In genomic region chr21:33948096-33948950, GRCh38 we compare ENCODE assay signal across 8 cellular contexts.
A peak's percentile ranks its signal among the peaks of the same experiment; 100 is the strongest.
DNase-seq lines count a peak whose midpoint lies in the region; ATAC-seq and TF ChIP-seq lines count a peak whose summit lies in the region.

No MANE protein-coding gene starts in this region.

- H3K27ac Mint-ChIP-seq in effector memory CD8-positive, alpha-beta T cell = peak overlapping the region; percentile 98 to 99

- no peaks in the 10 kb centered on the region for H3K27me3 Mint-ChIP-seq in effector memory CD8-positive, alpha-beta T cell

- H3K27me3 ChIP-seq in mucosa of rectum (ENCODE audit: control insufficient read depth in 2 of 2, insufficient read depth in 2 of 2, low read length in 2 of 2) = no peaks in the 10 kb centered on the region

- H3K4me1 ChIP-seq in mucosa of rectum (ENCODE audit: control insufficient read depth in 2 of 2, insufficient read depth in 2 of 2, low read length in 2 of 2) = peaks cover 8 to 16% of the 10 kb centered on the region in 2 donors

- ATAC-seq in GM19043 (IDR thresholded peaks at IDR 0.05; ENCODE audit: low read depth, unreplicated experiment) = peak; percentile 53
- ATAC-seq in HG03354 (IDR thresholded peaks at IDR 0.05; ENCODE audit: poor library complexity, severe bottlenecking, unreplicated experiment) = peak; percentile 65
- ATAC-seq in effector memory CD8-positive, alpha-beta T cell (replicated peaks) = peak; percentile 65

- peaks cover 50% of the 10 kb centered on the region for H3K36me3 Mint-ChIP-seq in effector memory CD8-positive, alpha-beta T cell (ENCODE audit: insufficient read depth)

- H3K9me3 ChIP-seq in mucosa of rectum (ENCODE audit: control insufficient read depth in 2 of 2, low read length in 2 of 2) = no peaks in the 10 kb centered on the region

- H3K27ac ChIP-seq in mucosa of rectum (ENCODE audit: low read depth in 2 of 2, low read length in 2 of 2) = peak overlapping the region; percentile 74 to 89

- no peaks in the 10 kb centered on the region for H3K9me3 Mint-ChIP-seq in effector memory CD8-positive, alpha-beta T cell

- H3K4me1 Mint-ChIP-seq in effector memory CD8-positive, alpha-beta T cell (ENCODE audit: low read depth in 2 of 2) = peaks cover 61 to 70% of the 10 kb centered on the region in 2 donors

- H3K4me3 ChIP-seq in AG10803 (ENCODE audit: low read length) = peak overlapping the region; percentile 38
- peak overlapping the region; percentile 0 to 63 for H3K4me3 ChIP-seq in mucosa of rectum (ENCODE audit: low read length in 2 of 2)

- H3K4me3 Mint-ChIP-seq in effector memory CD8-positive, alpha-beta T cell = peak overlapping the region; percentile 84 to 85

- DNase-seq in AG10803 (ENCODE audit: low read depth) (peak; percentile 39), NCI-H748 treated with DMSO at 0.1 percent for 48 hours (lab: John Stamatoyannopoulos, UW) (peak; percentile 89)
- peak; percentile 57 to 64 for DNase-seq in activated CD8-positive, alpha-beta memory T cell treated with anti-CD3 and anti-CD28 coated beads for 4 hours (ENCODE audit: low read depth in 2 of 2)
- DNase-seq in effector memory CD8-positive, alpha-beta T cell = peak; percentile 80 to 83 (median 80)
- DNase-seq in stimulated activated CD8-positive, alpha-beta memory T cell treated with anti-CD3 and anti-CD28 coated beads, Interleukin-7, amount 100 ng/mL, for 4 hours (ENCODE audit: low read depth in 2 of 2) = peak; percentile 69 to 72

- H3K36me3 ChIP-seq in mucosa of rectum (ENCODE audit: control insufficient read depth in 2 of 2, insufficient read depth in 2 of 2, low read length in 2 of 2) = no peaks in the 10 kb centered on the region

- peak overlapping the region in 1 of 2 donors; percentile 56 for H3K9ac ChIP-seq in mucosa of rectum (ENCODE audit: low read depth in 1 of 2, low read length in 2 of 2)

- TF ChIP-seq CTCF in AG10803 (conservative IDR thresholded peaks at IDR 0.05; ENCODE audit: low read length) = no peak

Comparison
In these comparisons a context has a peak if more than half of its experiments do, and no peak if none do; other contexts are left out.
1. Peak in every context shown above with its lines: DNase-seq, ATAC-seq, H3K4me3 ChIP-seq and H3K27ac ChIP-seq.
2. DNase-seq: peak in every context shown above with its lines; median percentile 89 in NCI-H748 treated with DMSO at 0.1 percent for 48 hours; 80 in effector memory CD8-positive, alpha-beta T cell; 70 in stimulated activated CD8-positive, alpha-beta memory T cell treated with anti-CD3 and anti-CD28 coated beads, Interleukin-7, amount 100 ng/mL, for 4 hours; 60 in activated CD8-positive, alpha-beta memory T cell treated with anti-CD3 and anti-CD28 coated beads for 4 hours; 39 in AG10803.